1 cellular context compared by ENCODE assay signal in genomic region chr2:88638123-88638650, GRCh38.
TF ChIP-seq lines count a peak whose summit lies in the region.

No MANE protein-coding gene starts in this region.

TF ChIP-seq in HCT116, 20 proteins besides CTCF, POLR2A, EP300 and RAD21 (continued from another document):
- peak; percentile 28; the same call in 1 of the 2 replicates for TF ChIP-seq EGR1 (IDR thresholded peaks at IDR 0.05; ENCODE audit: low read depth)
